Comparison of ENCODE assay signal across 1 cellular context in genomic region chr11:6745465-6746015, GRCh38.
A peak's percentile ranks its signal among the peaks of the same experiment; 100 is the strongest.
TF ChIP-seq lines count a peak whose summit lies in the region.

No MANE protein-coding gene starts in this region.

TF ChIP-seq in K562, 482 proteins besides CTCF, POLR2A, EP300 and RAD21 (continues in another document):
- TF ChIP-seq ZNF76 (CRISPR knock-in tag; IDR thresholded peaks at IDR 0.05; ENCODE audit: borderline replicate concordance) = no peak
- no peak for TF ChIP-seq NFE2 (IDR thresholded peaks at IDR 0.05; ENCODE audit: low read depth)
- TF ChIP-seq SIX5 (IDR thresholded peaks at IDR 0.05; ENCODE audit: borderline replicate concordance in 1 of 2, insufficient read depth in 1 of 2, low read depth in 1 of 2, low read length in 2 of 2) = no peak
- no peak for TF ChIP-seq ILK (tag; IDR thresholded peaks at IDR 0.05; ENCODE audit: borderline replicate concordance, low read depth)
- TF ChIP-seq MEF2D (tag; conservative IDR thresholded peaks at IDR 0.05; ENCODE audit: low read depth) = no peak
- no peak for TF ChIP-seq KDM5B (IDR thresholded peaks at IDR 0.05; ENCODE audit: insufficient replicate concordance, low read depth, low read length)
- no peak for TF ChIP-seq RBM22 (IDR thresholded peaks at IDR 0.05; ENCODE audit: low read depth, low read length, poor library complexity, severe bottlenecking)
- TF ChIP-seq ZNF384 (IDR thresholded peaks at IDR 0.05; ENCODE audit: low read depth, low read length) = peak; percentile 66; the same call in 1 of the 2 replicates
- TF ChIP-seq ZKSCAN8 (CRISPR knock-in tag; IDR thresholded peaks at IDR 0.05) = 0 out of 2 replicates have a peak, but pooled peaks have one; percentile 36
- no peak for TF ChIP-seq SUPT5H (IDR thresholded peaks at IDR 0.05)
- TF ChIP-seq ZBTB1 (CRISPR knock-in tag; IDR thresholded peaks at IDR 0.05; ENCODE audit: borderline replicate concordance, low read depth) = no peak
- TF ChIP-seq FOSL1 (tag; conservative IDR thresholded peaks at IDR 0.05) = no peak
- TF ChIP-seq DMBX1 (CRISPR knock-in tag; IDR thresholded peaks at IDR 0.05; ENCODE audit: borderline replicate concordance) = no peak
- peak; percentile 37 for TF ChIP-seq RBBP5 (IDR thresholded peaks at IDR 0.05; ENCODE audit: borderline replicate concordance, insufficient read depth, low read length, poor library complexity, severe bottlenecking)
- no peak for TF ChIP-seq ZBTB43 (CRISPR knock-in tag; IDR thresholded peaks at IDR 0.05)
- TF ChIP-seq MLX (CRISPR knock-in tag; conservative IDR thresholded peaks at IDR 0.05) = no peak
- TF ChIP-seq HOMEZ (CRISPR knock-in tag; IDR thresholded peaks at IDR 0.05) = no peak
- TF ChIP-seq CBX5 (IDR thresholded peaks at IDR 0.05; ENCODE audit: borderline replicate concordance, low read depth) = no peak
- no peak for TF ChIP-seq ZNF79 (CRISPR knock-in tag; IDR thresholded peaks at IDR 0.05; ENCODE audit: low read depth)
- no peak for TF ChIP-seq BACH1 (tag; IDR thresholded peaks at IDR 0.05)
- no peak for TF ChIP-seq YY1 (IDR thresholded peaks at IDR 0.05; ENCODE audit: borderline replicate concordance in 1 of 3, control insufficient read depth in 1 of 3, extremely low read depth in 1 of 3, insufficient read depth in 3 of 3, insufficient read length in 1 of 3, insufficient replicate concordance in 2 of 3, low read depth in 1 of 3, low read length in 2 of 3)
- TF ChIP-seq TFE3 (CRISPR knock-in tag; IDR thresholded peaks at IDR 0.05) = no peak
- no peak for TF ChIP-seq ZNF280B (CRISPR knock-in tag; IDR thresholded peaks at IDR 0.05)
- no peak for TF ChIP-seq PKNOX1 (IDR thresholded peaks at IDR 0.05)
- TF ChIP-seq HSF4 (CRISPR knock-in tag; IDR thresholded peaks at IDR 0.05; ENCODE audit: borderline replicate concordance) = no peak
- no peak for TF ChIP-seq HLTF (IDR thresholded peaks at IDR 0.05)
- TF ChIP-seq RBM34 (IDR thresholded peaks at IDR 0.05; ENCODE audit: borderline replicate concordance, insufficient read depth, low read length) = no peak
- no peak for TF ChIP-seq USF2 (CRISPR knock-in tag; IDR thresholded peaks at IDR 0.05)
- peak; percentile 56 for TF ChIP-seq CHD4 (IDR thresholded peaks at IDR 0.05; ENCODE audit: insufficient read depth, insufficient replicate concordance, low read depth, low read length, poor library complexity, severe bottlenecking)
- TF ChIP-seq NR2C2 (CRISPR knock-in tag; IDR thresholded peaks at IDR 0.05) = no peak
- 0 out of 2 replicates have a peak, but pooled peaks have one; percentile 38 for TF ChIP-seq NR2C2 (tag; IDR thresholded peaks at IDR 0.05)
- peak; percentile 55 for TF ChIP-seq SMARCA4 (IDR thresholded peaks at IDR 0.05)
- no peak for TF ChIP-seq THAP12 (CRISPR knock-in tag; IDR thresholded peaks at IDR 0.05)
- TF ChIP-seq ZSCAN32 (CRISPR knock-in tag; IDR thresholded peaks at IDR 0.05) = no peak
- TF ChIP-seq HMGN3 (IDR thresholded peaks at IDR 0.05; ENCODE audit: borderline replicate concordance, extremely low read depth, insufficient read length, low read depth, low read length) = no peak
- TF ChIP-seq FIP1L1 (IDR thresholded peaks at IDR 0.05; ENCODE audit: low read depth, low read length, poor library complexity, severe bottlenecking) = no peak
- TF ChIP-seq SP2 (IDR thresholded peaks at IDR 0.05; ENCODE audit: extremely low read depth, low read depth, low read length, poor library complexity, severe bottlenecking) = no peak
- no peak for TF ChIP-seq ZNF57 (CRISPR knock-in tag; IDR thresholded peaks at IDR 0.05)
- no peak for TF ChIP-seq SNRNP70 (optimal IDR thresholded peaks at IDR 0.05; ENCODE audit: low read depth, low read length)
- TF ChIP-seq POLR2AphosphoS2 (IDR thresholded peaks at IDR 0.05; ENCODE audit: low read length) = no peak
- no peak for TF ChIP-seq ZNF609 (CRISPR knock-in tag; IDR thresholded peaks at IDR 0.05; ENCODE audit: borderline replicate concordance)
- 0 out of 2 replicates have a peak, but pooled peaks have one; percentile 9 for TF ChIP-seq ZNF24 (IDR thresholded peaks at IDR 0.05)
- TF ChIP-seq ZHX1 (conservative IDR thresholded peaks at IDR 0.05; ENCODE audit: low read length) = no peak
